In genomic region chr10:132405463-132405991, GRCh38 we compare ENCODE assay signal across 15 cellular contexts. TPM values are rescaled to one million over a fixed set of nuclear protein-coding genes. Genes with fewer than 3 reads are reported as not detected.
DNase-seq lines count a peak whose midpoint lies in the region; ATAC-seq and TF ChIP-seq lines count a peak whose summit lies in the region.
"Had no signal": no experiment of that assay in that cellular context is flagged by ENCODE, and none has a peak within 500 bp of the region (broad histone marks: within the 10 kb centered on the region; RNA-seq: fewer than 3 reads in every experiment).

No MANE protein-coding gene starts in this region.

- TF ChIP-seq CTCF in endodermal cell (conservative IDR thresholded peaks at IDR 0.05) (no peak), nephron progenitor cell (IDR thresholded peaks at IDR 0.05) (no peak)

- 94 to 98% methylated on average over 48 to 53 of the region's 53 CpGs for WGBS in endodermal cell (ENCODE audit: insufficient coverage in 1 of 2, insufficient read length in 1 of 2), 2 experiments

- peaks cover 28% of the 10 kb centered on the region for H3K4me1 Mint-ChIP-seq in stimulated activated naive CD8-positive, alpha-beta T cell treated with anti-CD3 and anti-CD28 coated beads, Interleukin-15, amount 100 ng/mL, for 72 hours
- H3K4me1 Mint-ChIP-seq in endodermal cell (peaks cover 19% of the 10 kb centered on the region), nephron progenitor cell (peaks cover 34% of the 10 kb centered on the region)

- no peaks in the 10 kb centered on the region for H3K9me3 ChIP-seq in endodermal cell (ENCODE audit: control insufficient read depth, low read length)

- H3K27me3 ChIP-seq in endodermal cell (ENCODE audit: control insufficient read depth, insufficient read depth, low read length, poor library complexity, severe bottlenecking) = no peaks in the 10 kb centered on the region

- DNase-seq in stimulated activated naive CD8-positive, alpha-beta T cell treated with anti-CD3 and anti-CD28 coated beads, Interleukin-15, amount 100 ng/mL, for 72 hours = no peak
- DNase-seq in stimulated activated naive CD8-positive, alpha-beta T cell treated with anti-CD3 and anti-CD28 coated beads, Interleukin-15, Interleukin-2, amounts not matched to agents 100 U/mL and 50 U/mL, for 24 hours = no peak
- DNase-seq in endodermal cell (no peak), nephron progenitor cell (no peak), middle frontal gyrus (ENCODE audit: extremely low spot score, low spot score) (no peak), NCI-H187 (lab: John Stamatoyannopoulos, UW) (no peak)
- DNase-seq in activated T-cell treated with anti-CD3 and anti-CD28 coated beads, Interleukin-2, amount 50 U/mL, for 1 hour = no peak
- DNase-seq: ACHN; CD4-positive, alpha-beta T cell; NCI-H1930; NCI-H510A; NCI-H82; SHP77 had no signal

- no peak overlapping the region for H3K9ac ChIP-seq in endodermal cell (ENCODE audit: extremely low read depth, low read length, poor library complexity, severe bottlenecking)

- H3K36me3 ChIP-seq in endodermal cell (ENCODE audit: control insufficient read depth, insufficient read depth, low read length) = no peaks in the 10 kb centered on the region

- H3K27ac Mint-ChIP-seq in stimulated activated naive CD8-positive, alpha-beta T cell treated with anti-CD3 and anti-CD28 coated beads, Interleukin-15, amount 100 ng/mL, for 72 hours = no peak overlapping the region
- H3K27ac Mint-ChIP-seq in endodermal cell (peak overlapping the region; percentile 61), nephron progenitor cell (peak overlapping the region; percentile 80)
- H3K27ac Mint-ChIP-seq: CD4-positive, alpha-beta T cell had no signal

- H3K36me3 Mint-ChIP-seq in endodermal cell (ENCODE audit: low read depth) (peaks cover 7% of the 10 kb centered on the region), nephron progenitor cell (ENCODE audit: low read depth) (peaks cover 7% of the 10 kb centered on the region)

- no peaks in the 10 kb centered on the region for H3K9me3 Mint-ChIP-seq in stimulated activated naive CD8-positive, alpha-beta T cell treated with anti-CD3 and anti-CD28 coated beads, Interleukin-15, amount 100 ng/mL, for 72 hours
- H3K9me3 Mint-ChIP-seq in endodermal cell (no peaks in the 10 kb centered on the region), nephron progenitor cell (no peaks in the 10 kb centered on the region)
- H3K9me3 Mint-ChIP-seq: CD4-positive, alpha-beta T cell had no signal

- no peak overlapping the region for H3K4me3 ChIP-seq in endodermal cell (ENCODE audit: low read length)

- ATAC-seq in stimulated activated naive CD8-positive, alpha-beta T cell treated with anti-CD3 and anti-CD28 coated beads, Interleukin-15, amount 100 ng/mL, for 72 hours = peak; percentile 2
- ATAC-seq in stimulated activated naive CD8-positive, alpha-beta T cell treated with anti-CD3 and anti-CD28 coated beads, Interleukin-15, Interleukin-2, amounts not matched to agents 100 U/mL and 50 U/mL, for 24 hours = no peak
- no peak for ATAC-seq in GM18909 (IDR thresholded peaks at IDR 0.05; ENCODE audit: poor library complexity, unreplicated experiment)
- ATAC-seq: Panc1 had no signal

- H3K27ac ChIP-seq in endodermal cell (ENCODE audit: low read depth, low read length) = no peak overlapping the region

- no peak overlapping the region for H3K4me3 Mint-ChIP-seq in stimulated activated naive CD8-positive, alpha-beta T cell treated with anti-CD3 and anti-CD28 coated beads, Interleukin-15, amount 100 ng/mL, for 72 hours
- H3K4me3 Mint-ChIP-seq in endodermal cell (no peak overlapping the region), nephron progenitor cell (no peak overlapping the region)
- H3K4me3 Mint-ChIP-seq: CD4-positive, alpha-beta T cell had no signal

- no peaks in the 10 kb centered on the region for H3K4me1 ChIP-seq in endodermal cell (ENCODE audit: control insufficient read depth, insufficient read depth, low read length)

- H3K27me3 Mint-ChIP-seq in stimulated activated naive CD8-positive, alpha-beta T cell treated with anti-CD3 and anti-CD28 coated beads, Interleukin-15, amount 100 ng/mL, for 72 hours = no peaks in the 10 kb centered on the region
- H3K27me3 Mint-ChIP-seq in endodermal cell (ENCODE audit: insufficient read depth) = no peaks in the 10 kb centered on the region
- H3K27me3 Mint-ChIP-seq in nephron progenitor cell (ENCODE audit: low read depth, poor library complexity) = no peaks in the 10 kb centered on the region
- H3K27me3 Mint-ChIP-seq: CD4-positive, alpha-beta T cell had no signal

RNA-seq across cellular contexts. Expression of gene PWWP2B, which starts 8.5 kb away (rescaled TPM):
- 10 to 100 TPM; 11.4 to 13.9 TPM for total RNA-seq in endodermal cell
- polyA plus RNA-seq in endodermal cell (2013, experiment 1 of 2) = 7.5 TPM
- polyA plus RNA-seq in endodermal cell (2013, experiment 2 of 2) = 6.7 TPM

Comparison
In these comparisons a context has a peak if more than half of its experiments do, and no peak if none do; other contexts are left out.
1. H3K27ac Mint-ChIP-seq: peak in endodermal cell (single experiment) and nephron progenitor cell (single experiment); none in stimulated activated naive CD8-positive, alpha-beta T cell treated with anti-CD3 and anti-CD28 coated beads, Interleukin-15, amount 100 ng/mL, for 72 hours (0 of 2).